In the genomic region with DNA sequence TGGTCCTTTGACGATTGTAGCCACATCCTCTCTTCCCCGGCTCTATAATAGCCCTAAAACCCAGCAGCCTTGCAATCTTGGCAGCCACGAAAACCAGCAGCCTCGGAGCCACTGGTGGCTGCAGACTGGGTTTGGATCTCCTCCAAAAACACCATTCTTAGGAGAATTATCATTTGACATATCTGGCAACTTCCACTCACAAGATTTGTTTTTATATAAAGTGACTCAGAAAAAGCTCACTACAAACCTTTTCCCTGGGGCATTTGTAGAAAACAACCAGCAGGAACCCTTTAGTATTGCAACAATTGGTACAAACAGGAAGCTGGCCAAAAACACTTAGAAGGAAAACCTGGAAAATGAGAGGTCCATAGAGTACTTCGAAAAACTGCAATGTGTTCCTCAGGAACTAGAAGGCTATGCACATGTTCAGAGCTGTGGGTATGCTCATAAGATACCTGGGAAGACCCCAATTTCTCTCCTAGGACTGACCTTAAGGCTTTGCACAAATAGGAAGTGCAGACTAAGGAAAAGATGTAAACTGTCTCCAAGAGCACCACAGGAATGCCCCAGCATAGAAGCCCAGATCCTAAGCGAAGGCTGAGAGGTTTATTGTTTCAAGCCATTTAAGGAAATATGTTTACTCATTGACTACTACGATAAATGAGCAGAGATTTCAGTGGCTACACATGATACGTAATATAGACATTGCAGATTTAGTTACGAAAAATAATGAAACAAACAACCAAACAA, we compare ENCODE assay signal across 20 cellular contexts.
A peak's percentile ranks its signal among the peaks of the same experiment; 100 is the strongest.
DNase-seq lines count a peak whose midpoint lies in the region.
"Had no signal": no experiment of that assay in that cellular context is flagged by ENCODE, and none has a peak within 500 bp of the region (broad histone marks: within the 10 kb centered on the region; RNA-seq: fewer than 3 reads in every experiment).

No MANE protein-coding gene starts in this region.

- DNase-seq in Daoy (ENCODE audit: low read depth) (peak; percentile 1), MV-4-11 (lab: John Stamatoyannopoulos, UW) (peak; percentile 39), brain pericyte (ENCODE audit: low read depth, low spot score) (peak; percentile 95), renal cortical epithelial cell (ENCODE audit: low read depth) (peak; percentile 82), ureter (ENCODE audit: low spot score) (no peak), NCI-H82 (lab: John Stamatoyannopoulos, UW) (no peak), NCI-H510A (lab: John Stamatoyannopoulos, UW) (no peak), midbrain (lab: John Stamatoyannopoulos, UW) (no peak)
- DNase-seq: activated CD4-positive, CD25-positive, alpha-beta regulatory T cell treated with anti-CD3 and anti-CD28 coated beads, Interleukin-2, amount 50 U/mL, for 72 hours; activated CD8-positive, alpha-beta memory T cell treated with anti-CD3 and anti-CD28 coated beads, Interleukin-2, amount 50 U/mL, for 4 hours; activated naive CD4-positive, alpha-beta T cell treated with anti-CD3 and anti-CD28 coated beads for 36 hours; DMS79; effector CD8-positive, alpha-beta T cell; immature natural killer cell; Kasumi-1; NCI-H1930; NCI-H524; right lobe of liver; stimulated activated CD4-positive, alpha-beta T cell treated with anti-CD3 and anti-CD28 coated beads, Interleukin-4, amount 100 ng/mL, for 1 hour; trophoblast cell had no signal

Comparison
In these comparisons a context has a peak if more than half of its experiments do, and no peak if none do; other contexts are left out.
1. DNase-seq: peak in Daoy (single experiment), MV-4-11 (single experiment), brain pericyte (single experiment) and renal cortical epithelial cell (single experiment); none in ureter (single experiment), NCI-H82 (single experiment), NCI-H510A (single experiment) and midbrain (single experiment).